12 cellular contexts compared by ENCODE assay signal in the genomic region with DNA sequence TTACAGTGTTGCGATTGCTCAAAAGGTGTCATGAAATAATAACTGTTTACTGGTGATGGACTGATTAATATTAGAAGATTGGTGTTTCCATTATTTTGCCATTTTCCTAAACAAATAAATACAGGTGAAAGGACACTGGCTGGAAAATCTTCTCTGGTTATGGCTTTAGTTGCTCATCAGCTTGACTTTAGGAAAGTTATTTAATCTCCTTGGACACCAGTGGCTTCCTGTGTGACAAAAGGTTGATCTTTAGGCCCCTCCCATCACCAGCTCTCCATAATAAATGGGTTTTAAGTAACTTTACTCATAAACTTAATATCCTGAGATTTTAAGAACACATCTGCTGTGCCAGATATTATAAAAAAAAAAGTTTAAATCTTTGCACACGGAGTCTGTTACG. TPM values are rescaled to one million over a fixed set of nuclear protein-coding genes. Genes with fewer than 3 reads are reported as not detected.
DNase-seq lines count a peak whose midpoint lies in the region; ATAC-seq and TF ChIP-seq lines count a peak whose summit lies in the region.
"Had no signal": no experiment of that assay in that cellular context is flagged by ENCODE, and none has a peak within 500 bp of the region (broad histone marks: within the 10 kb centered on the region; RNA-seq: fewer than 3 reads in every experiment).

No MANE protein-coding gene starts in this region.

- TF ChIP-seq POLR2A in prostate gland (IDR thresholded peaks at IDR 0.05) = no peak

- H3K27me3 ChIP-seq in BJ (ENCODE audit: control insufficient read depth, insufficient read depth, low read length) (no peaks in the 10 kb centered on the region), prostate gland (replicated peaks; ENCODE audit: insufficient read depth) (no peaks in the 10 kb centered on the region)
- H3K27me3 ChIP-seq in naive thymus-derived CD4-positive, alpha-beta T cell (ENCODE audit: control insufficient read depth in 2 of 2, insufficient read depth in 2 of 2, low read length in 2 of 2) = peaks cover 0 to 13% of the 10 kb centered on the region in 2 donors
- H3K27me3 ChIP-seq: foreskin keratinocyte had no signal

- CTCF ChIA-PET in BJ (lab: Yijun Ruan, JAX) = no interaction called here
- CTCF ChIA-PET in naive thymus-derived CD4-positive, alpha-beta T cell (lab: Charles Lee) = no interaction called here

- H3K4me3 ChIP-seq in BJ (ENCODE audit: low read depth, low read length) (peak overlapping the region; percentile 81), SK-N-MC (0 out of 2 replicates have a peak overlapping the region, but pooled peaks have one; percentile 36), prostate gland (peak overlapping the region; percentile 45 to 61)
- H3K4me3 ChIP-seq in naive thymus-derived CD4-positive, alpha-beta T cell (ENCODE audit: low read length) = no peak overlapping the region

- intact Hi-C loops in prostate gland (cut with DNase I) = loop anchor here (10.0 kb wide), 1 partner anchor 241 kb away; a partner anchor contains a TSS
- intact Hi-C loops in naive thymus-derived CD4-positive, alpha-beta T cell (cut with micrococcal nuclease) = no loop called here

- H3K4me1 ChIP-seq in prostate gland (replicated peaks) = no peaks in the 10 kb centered on the region
- H3K4me1 ChIP-seq in naive thymus-derived CD4-positive, alpha-beta T cell (ENCODE audit: control insufficient read depth in 2 of 2, insufficient read depth in 2 of 2, low read length in 2 of 2) = no peaks in the 10 kb centered on the region
- H3K4me1 ChIP-seq: foreskin keratinocyte had no signal

- H3K27me3 Mint-ChIP-seq in glutamatergic neuron (ENCODE audit: unreplicated experiment) = no peaks in the 10 kb centered on the region
- H3K27me3 Mint-ChIP-seq in naive thymus-derived CD4-positive, alpha-beta T cell = peaks cover 40 to 63% (median 46%) of the 10 kb centered on the region in 5 donors

- TF ChIP-seq CTCF in BJ (IDR thresholded peaks at IDR 0.05; ENCODE audit: insufficient read depth, low read depth, low read length) (no peak), glutamatergic neuron (IDR thresholded peaks at IDR 0.05; ENCODE audit: partially characterized antibody, unreplicated experiment) (no peak), prostate gland (IDR thresholded peaks at IDR 0.05) (no peak), GM20000 (IDR thresholded peaks at IDR 0.05; ENCODE audit: extremely low read depth, missing control alignments) (no peak)

- peaks cover 2% of the 10 kb centered on the region for H3K4me1 Mint-ChIP-seq in glutamatergic neuron (ENCODE audit: low read depth, unreplicated experiment)
- peaks cover 0 to 2% (median 0%) of the 10 kb centered on the region in 7 donors for H3K4me1 Mint-ChIP-seq in naive thymus-derived CD4-positive, alpha-beta T cell

- WGBS in prostate gland = 42% methylated on average over 3 of the region's 3 CpGs

- H3K9me3 ChIP-seq in SK-N-MC (ENCODE audit: low read depth, low read length) (no peaks in the 10 kb centered on the region), prostate gland (no peaks in the 10 kb centered on the region)
- no peaks in the 10 kb centered on the region for H3K9me3 ChIP-seq in naive thymus-derived CD4-positive, alpha-beta T cell (ENCODE audit: control insufficient read depth in 2 of 3, low read length in 3 of 3)

- no peaks in the 10 kb centered on the region for H3K36me3 ChIP-seq in BJ (ENCODE audit: control insufficient read depth, insufficient read depth, low read length)
- H3K36me3 ChIP-seq in SK-N-MC (ENCODE audit: insufficient read depth, low read length) = no peaks in the 10 kb centered on the region
- H3K36me3 ChIP-seq in prostate gland = no peaks in the 10 kb centered on the region
- H3K36me3 ChIP-seq in naive thymus-derived CD4-positive, alpha-beta T cell (ENCODE audit: control insufficient read depth in 2 of 3, insufficient read depth in 3 of 3, low read length in 3 of 3) = no peaks in the 10 kb centered on the region

- H3K9me3 Mint-ChIP-seq in glutamatergic neuron (ENCODE audit: unreplicated experiment) = no peaks in the 10 kb centered on the region
- H3K9me3 Mint-ChIP-seq in naive thymus-derived CD4-positive, alpha-beta T cell = no peaks in the 10 kb centered on the region

- POLR2A ChIA-PET in BJ (lab: Charles Lee) = no interaction called here
- POLR2A ChIA-PET in naive thymus-derived CD4-positive, alpha-beta T cell (lab: Charles Lee) = no interaction called here

- ATAC-seq in naive thymus-derived CD4-positive, alpha-beta T cell = no peak
- no peak for ATAC-seq in GM21723 (IDR thresholded peaks at IDR 0.05; ENCODE audit: unreplicated experiment)

- no peaks in the 10 kb centered on the region for H3K36me3 Mint-ChIP-seq in glutamatergic neuron (ENCODE audit: unreplicated experiment)
- no peaks in the 10 kb centered on the region for H3K36me3 Mint-ChIP-seq in naive thymus-derived CD4-positive, alpha-beta T cell
- H3K36me3 Mint-ChIP-seq: activated naive CD8-positive, alpha-beta T cell had no signal

- DNase-seq in BJ (ENCODE audit: low read depth) (no peak), SK-N-MC (ENCODE audit: low read depth, low spot score) (no peak), glutamatergic neuron (no peak), prostate gland (ENCODE audit: low spot score) (no peak), NCI-H2107 treated with DMSO at 0.1 percent for 48 hours (lab: John Stamatoyannopoulos, UW; ENCODE audit: unreplicated experiment) (no peak), GM20000 (ENCODE audit: low spot score) (no peak)
- DNase-seq in naive thymus-derived CD4-positive, alpha-beta T cell = no peak
- DNase-seq: NCI-H1105 had no signal

- H3K27ac Mint-ChIP-seq in glutamatergic neuron (ENCODE audit: unreplicated experiment) = no peak overlapping the region
- no peak overlapping the region for H3K27ac Mint-ChIP-seq in naive thymus-derived CD4-positive, alpha-beta T cell
- H3K27ac Mint-ChIP-seq: activated naive CD8-positive, alpha-beta T cell had no signal

- H3K27ac ChIP-seq in SK-N-MC (no peak overlapping the region), prostate gland (peak overlapping the region in 1 of 2 donors; percentile 35)
- H3K27ac ChIP-seq in naive thymus-derived CD4-positive, alpha-beta T cell (ENCODE audit: low read depth, low read length) = no peak overlapping the region
- H3K27ac ChIP-seq: foreskin keratinocyte had no signal

- peak overlapping the region; percentile 82 for H3K4me3 Mint-ChIP-seq in glutamatergic neuron (ENCODE audit: unreplicated experiment)
- H3K4me3 Mint-ChIP-seq in naive thymus-derived CD4-positive, alpha-beta T cell = peak overlapping the region in 1 of 10 donors; percentile 16
- H3K4me3 Mint-ChIP-seq: activated naive CD8-positive, alpha-beta T cell had no signal

- H3K9ac ChIP-seq in SK-N-MC (ENCODE audit: insufficient read length) = no peak overlapping the region

RNA-seq across cellular contexts. Expression of a gene that starts 0.7 kb away (rescaled TPM):
- polyA plus RNA-seq in BJ (2011; rRNA removed) = 2.4 and 3.0 TPM in 2 replicates
- polyA minus RNA-seq in BJ (2011; rRNA and poly(A)+ RNA removed) = 0.38 and 0.57 TPM in 2 replicates
- total RNA-seq in glutamatergic neuron (ENCODE audit: unreplicated experiment) = not detected
- 1 to 10 TPM; 1.0 to 1.9 TPM for total RNA-seq in prostate gland
- not detected for total RNA-seq in naive thymus-derived CD4-positive, alpha-beta T cell
- polyA plus RNA-seq in naive thymus-derived CD4-positive, alpha-beta T cell = not detected
- total RNA-seq: foreskin keratinocyte, H1 had no signal
- polyA plus RNA-seq: foreskin keratinocyte, H1 had no signal
